9 cellular contexts compared by ENCODE assay signal in the genomic region with DNA sequence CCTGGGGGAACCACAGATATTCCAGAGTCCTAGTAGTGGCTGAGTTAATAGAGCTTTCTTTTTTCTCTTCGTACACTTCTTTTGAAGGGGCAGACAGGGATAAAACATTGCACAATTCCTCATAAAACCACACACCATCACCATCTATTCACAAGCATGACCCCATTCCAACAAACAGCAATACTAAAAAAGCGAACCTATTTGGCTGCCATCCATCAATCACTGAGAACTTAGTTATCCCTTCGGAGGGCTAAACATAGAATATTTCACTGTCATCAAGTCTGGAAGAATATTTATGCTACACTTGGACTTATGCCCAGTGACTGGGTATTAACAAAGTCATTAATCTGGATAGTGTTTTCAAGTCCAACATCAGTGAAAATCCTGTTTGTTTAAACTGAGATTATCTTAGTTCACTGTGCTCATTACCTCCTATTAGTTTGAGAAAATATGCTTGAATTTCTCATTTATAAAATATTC.
DNase-seq lines count a peak whose midpoint lies in the region; ATAC-seq and TF ChIP-seq lines count a peak whose summit lies in the region.
"Had no signal": no experiment of that assay in that cellular context is flagged by ENCODE, and none has a peak within 500 bp of the region (broad histone marks: within the 10 kb centered on the region; RNA-seq: fewer than 3 reads in every experiment).

No MANE protein-coding gene starts in this region.

- no peak for TF ChIP-seq POLR2A in breast epithelium (IDR thresholded peaks at IDR 0.05)
- no peak for TF ChIP-seq POLR2A in uterus (IDR thresholded peaks at IDR 0.05)

- H3K27me3 ChIP-seq in breast epithelium (no peaks in the 10 kb centered on the region), right cardiac atrium (ENCODE audit: control insufficient read depth, insufficient read depth) (no peaks in the 10 kb centered on the region), uterus (no peaks in the 10 kb centered on the region)

- H3K9me3 Mint-ChIP-seq in MCF 10A (ENCODE audit: unreplicated experiment): no peaks in the 10 kb centered on the region
- H3K9me3 Mint-ChIP-seq: T-cell had no signal

- no peaks in the 10 kb centered on the region for H3K4me1 Mint-ChIP-seq in MCF 10A (ENCODE audit: insufficient read depth, unreplicated experiment)
- H3K4me1 Mint-ChIP-seq: T-cell had no signal

- intact Hi-C loops in MCF 10A (cut with micrococcal nuclease): no loop called here
- intact Hi-C loops in breast epithelium (cut with DNase I; ENCODE audit: low total_unique reads): no loop called here
- intact Hi-C loops in right cardiac atrium (cut with DNase I): no loop called here
- intact Hi-C loops in uterus (cut with DNase I; ENCODE audit: low total_unique reads): no loop called here

- no TSS peak for BruUV-seq in MCF 10A (replicated peaks; lab: Mats Ljungman, UMichigan)

- CTCF ChIA-PET in MCF 10A (lab: Yijun Ruan, JAX): interaction anchor here (1.2 kb wide), 1 partner anchor 275 kb away, joined by 3 read pairs; no protein-coding TSS in a partner anchor

- POLR2A ChIA-PET in MCF 10A (lab: Yijun Ruan, JAX): interaction anchor here (1.2 kb wide), 1 partner anchor 173 kb away, joined by 3 read pairs; no protein-coding TSS in a partner anchor

- no peak overlapping the region for H3K27ac ChIP-seq in breast epithelium
- H3K27ac ChIP-seq in right cardiac atrium (ENCODE audit: low read length): no peak overlapping the region
- peak overlapping the region; percentile 18 to 38 for H3K27ac ChIP-seq in uterus

- H3K36me3 ChIP-seq in breast epithelium (no peaks in the 10 kb centered on the region), uterus (no peaks in the 10 kb centered on the region)

- H3K4me1 ChIP-seq in breast epithelium (no peaks in the 10 kb centered on the region), right cardiac atrium (ENCODE audit: control insufficient read depth, insufficient read depth, low read length) (peaks cover 3% of the 10 kb centered on the region), uterus (no peaks in the 10 kb centered on the region)

- H3K4me3 Mint-ChIP-seq in MCF 10A (ENCODE audit: unreplicated experiment): no peak overlapping the region
- H3K4me3 Mint-ChIP-seq: T-cell had no signal

- H3K27ac Mint-ChIP-seq in MCF 10A (ENCODE audit: low read depth, unreplicated experiment): no peak overlapping the region
- H3K27ac Mint-ChIP-seq: T-cell had no signal

- H3K4me3 ChIP-seq in breast epithelium (no peak overlapping the region), right cardiac atrium (ENCODE audit: low read length) (no peak overlapping the region), uterus (no peak overlapping the region)

- H3K36me3 Mint-ChIP-seq in MCF 10A (ENCODE audit: insufficient read depth, unreplicated experiment): peaks cover 22% of the 10 kb centered on the region
- H3K36me3 Mint-ChIP-seq: T-cell had no signal

- H3K9me3 ChIP-seq in breast epithelium (no peaks in the 10 kb centered on the region), right cardiac atrium (ENCODE audit: control insufficient read depth, low read length) (no peaks in the 10 kb centered on the region), uterus (no peaks in the 10 kb centered on the region)

- ATAC-seq in right cardiac atrium: peak; percentile 59 to 65
- ATAC-seq in GM21717 (IDR thresholded peaks at IDR 0.05; ENCODE audit: unreplicated experiment): no peak
- no peak for ATAC-seq in GM21515 (IDR thresholded peaks at IDR 0.05; ENCODE audit: unreplicated experiment)
- ATAC-seq: T-cell had no signal

- TF ChIP-seq CTCF in MCF 10A (IDR thresholded peaks at IDR 0.05; ENCODE audit: unreplicated experiment): no peak
- no peak for TF ChIP-seq CTCF in breast epithelium (IDR thresholded peaks at IDR 0.05)
- TF ChIP-seq CTCF in uterus (IDR thresholded peaks at IDR 0.05): no peak

- DNase-seq in MCF 10A (ENCODE audit: unreplicated experiment) (peak; percentile 50), breast epithelium (ENCODE audit: low spot score in 2 of 2) (no peak), amniotic epithelial cell (ENCODE audit: low read depth) (peak; percentile 99), right cardiac atrium (no peak), uterus (peak in 1 of 2 donors; percentile 28), hippocampal formation (lab: John Stamatoyannopoulos, UW) (no peak)
- DNase-seq: T-cell had no signal

- 18% methylated on average over 3 of the region's 3 CpGs for WGBS in right cardiac atrium

- H3K27me3 Mint-ChIP-seq in MCF 10A (ENCODE audit: insufficient read depth, unreplicated experiment): no peaks in the 10 kb centered on the region

Comparison
In these comparisons a context has a peak if more than half of its experiments do, and no peak if none do; other contexts are left out.
1. DNase-seq: peak in MCF 10A (single experiment) and amniotic epithelial cell (single experiment); none in breast epithelium (0 of 2), right cardiac atrium (0 of 3) and hippocampal formation (0 of 2).
2. H3K27ac ChIP-seq: peak in uterus (2 of 2); none in breast epithelium (0 of 2) and right cardiac atrium (single experiment).
3. ATAC-seq: peak in right cardiac atrium (2 of 2); none in GM21717 (single experiment) and GM21515 (single experiment).